1 cellular context compared by ENCODE assay signal in the genomic region with DNA sequence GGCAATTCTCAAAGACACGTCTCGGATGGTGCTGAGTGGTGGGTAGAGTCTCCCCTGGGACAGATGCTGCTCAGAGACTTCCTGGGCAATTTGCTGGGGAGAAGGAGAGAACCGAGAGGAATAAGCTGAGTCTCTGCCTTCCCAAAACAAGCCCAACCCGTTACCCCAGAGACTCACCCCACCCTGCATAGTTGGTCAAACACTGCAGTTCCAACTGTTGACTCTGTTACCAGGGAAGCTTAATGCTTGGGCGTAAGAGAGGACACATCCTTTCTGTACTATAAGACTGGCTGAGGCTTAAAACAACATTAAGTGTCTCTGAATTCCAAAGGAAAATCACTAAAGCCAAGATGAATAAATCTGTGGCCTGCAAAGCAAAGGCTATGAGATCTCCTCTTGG.
TF ChIP-seq lines count a peak whose summit lies in the region.

No MANE protein-coding gene starts in this region.

TF ChIP-seq in HepG2, 621 proteins besides CTCF, POLR2A, EP300 and RAD21:
- TF ChIP-seq, protein P1, sequence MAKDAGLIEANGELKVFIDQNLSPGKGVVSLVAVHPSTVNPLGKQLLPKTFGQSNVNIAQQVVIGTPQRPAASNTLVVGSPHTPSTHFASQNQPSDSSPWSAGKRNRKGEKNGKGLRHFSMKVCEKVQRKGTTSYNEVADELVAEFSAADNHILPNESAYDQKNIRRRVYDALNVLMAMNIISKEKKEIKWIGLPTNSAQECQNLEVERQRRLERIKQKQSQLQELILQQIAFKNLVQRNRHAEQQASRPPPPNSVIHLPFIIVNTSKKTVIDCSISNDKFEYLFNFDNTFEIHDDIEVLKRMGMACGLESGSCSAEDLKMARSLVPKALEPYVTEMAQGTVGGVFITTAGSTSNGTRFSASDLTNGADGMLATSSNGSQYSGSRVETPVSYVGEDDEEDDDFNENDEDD (CRISPR knock-in tag; IDR thresholded peaks at IDR 0.05; ENCODE audit: borderline replicate concordance): no peak
- TF ChIP-seq KLF16 (CRISPR knock-in tag; IDR thresholded peaks at IDR 0.05) (no peak), ZBTB8A (CRISPR knock-in tag; IDR thresholded peaks at IDR 0.05; ENCODE audit: borderline replicate concordance, low read depth) (no peak), SIN3A (IDR thresholded peaks at IDR 0.05; ENCODE audit: borderline replicate concordance, low read depth, low read length) (no peak), RARG (CRISPR knock-in tag; IDR thresholded peaks at IDR 0.05; ENCODE audit: low read depth) (no peak), ZNF451 (CRISPR knock-in tag; IDR thresholded peaks at IDR 0.05) (no peak), ZNF891 (CRISPR knock-in tag; IDR thresholded peaks at IDR 0.05) (no peak), CHCHD3 (CRISPR knock-in tag; IDR thresholded peaks at IDR 0.05) (no peak), NFATC3 (CRISPR knock-in tag; IDR thresholded peaks at IDR 0.05) (no peak), MAFK (conservative IDR thresholded peaks at IDR 0.05 in 1 of 2, IDR thresholded peaks at IDR 0.05 in 1 of 2; ENCODE audit: low read length in 2 of 2) (no peak), GFI1 (CRISPR knock-in tag; IDR thresholded peaks at IDR 0.05; ENCODE audit: borderline replicate concordance) (no peak), NCOA5 (CRISPR knock-in tag; IDR thresholded peaks at IDR 0.05) (no peak), ELF1 (CRISPR knock-in tag; IDR thresholded peaks at IDR 0.05) (no peak)
- TF ChIP-seq, protein P2, sequence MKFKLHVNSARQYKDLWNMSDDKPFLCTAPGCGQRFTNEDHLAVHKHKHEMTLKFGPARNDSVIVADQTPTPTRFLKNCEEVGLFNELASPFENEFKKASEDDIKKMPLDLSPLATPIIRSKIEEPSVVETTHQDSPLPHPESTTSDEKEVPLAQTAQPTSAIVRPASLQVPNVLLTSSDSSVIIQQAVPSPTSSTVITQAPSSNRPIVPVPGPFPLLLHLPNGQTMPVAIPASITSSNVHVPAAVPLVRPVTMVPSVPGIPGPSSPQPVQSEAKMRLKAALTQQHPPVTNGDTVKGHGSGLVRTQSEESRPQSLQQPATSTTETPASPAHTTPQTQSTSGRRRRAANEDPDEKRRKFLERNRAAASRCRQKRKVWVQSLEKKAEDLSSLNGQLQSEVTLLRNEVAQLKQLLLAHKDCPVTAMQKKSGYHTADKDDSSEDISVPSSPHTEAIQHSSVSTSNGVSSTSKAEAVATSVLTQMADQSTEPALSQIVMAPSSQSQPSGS (CRISPR knock-in tag; IDR thresholded peaks at IDR 0.05): no peak
- TF ChIP-seq, protein P3, sequence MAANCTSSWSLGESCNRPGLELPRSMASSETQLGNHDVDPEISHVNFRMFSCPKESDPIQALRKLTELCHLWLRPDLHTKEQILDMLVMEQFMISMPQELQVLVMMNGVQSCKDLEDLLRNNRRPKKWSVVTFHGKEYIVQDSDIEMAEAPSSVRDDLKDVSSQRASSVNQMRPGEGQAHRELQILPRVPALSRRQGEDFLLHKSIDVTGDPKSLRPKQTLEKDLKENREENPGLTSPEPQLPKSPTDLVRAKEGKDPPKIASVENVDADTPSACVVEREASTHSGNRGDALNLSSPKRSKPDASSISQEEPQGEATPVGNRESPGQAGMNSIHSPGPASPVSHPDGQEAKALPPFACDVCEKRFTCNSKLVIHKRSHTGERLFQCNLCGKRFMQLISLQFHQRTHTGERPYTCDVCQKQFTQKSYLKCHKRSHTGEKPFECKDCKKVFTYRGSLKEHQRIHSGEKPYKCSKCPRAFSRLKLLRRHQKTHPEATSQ (CRISPR knock-in tag; IDR thresholded peaks at IDR 0.05; ENCODE audit: borderline replicate concordance): no peak
- TF ChIP-seq, protein P4, sequence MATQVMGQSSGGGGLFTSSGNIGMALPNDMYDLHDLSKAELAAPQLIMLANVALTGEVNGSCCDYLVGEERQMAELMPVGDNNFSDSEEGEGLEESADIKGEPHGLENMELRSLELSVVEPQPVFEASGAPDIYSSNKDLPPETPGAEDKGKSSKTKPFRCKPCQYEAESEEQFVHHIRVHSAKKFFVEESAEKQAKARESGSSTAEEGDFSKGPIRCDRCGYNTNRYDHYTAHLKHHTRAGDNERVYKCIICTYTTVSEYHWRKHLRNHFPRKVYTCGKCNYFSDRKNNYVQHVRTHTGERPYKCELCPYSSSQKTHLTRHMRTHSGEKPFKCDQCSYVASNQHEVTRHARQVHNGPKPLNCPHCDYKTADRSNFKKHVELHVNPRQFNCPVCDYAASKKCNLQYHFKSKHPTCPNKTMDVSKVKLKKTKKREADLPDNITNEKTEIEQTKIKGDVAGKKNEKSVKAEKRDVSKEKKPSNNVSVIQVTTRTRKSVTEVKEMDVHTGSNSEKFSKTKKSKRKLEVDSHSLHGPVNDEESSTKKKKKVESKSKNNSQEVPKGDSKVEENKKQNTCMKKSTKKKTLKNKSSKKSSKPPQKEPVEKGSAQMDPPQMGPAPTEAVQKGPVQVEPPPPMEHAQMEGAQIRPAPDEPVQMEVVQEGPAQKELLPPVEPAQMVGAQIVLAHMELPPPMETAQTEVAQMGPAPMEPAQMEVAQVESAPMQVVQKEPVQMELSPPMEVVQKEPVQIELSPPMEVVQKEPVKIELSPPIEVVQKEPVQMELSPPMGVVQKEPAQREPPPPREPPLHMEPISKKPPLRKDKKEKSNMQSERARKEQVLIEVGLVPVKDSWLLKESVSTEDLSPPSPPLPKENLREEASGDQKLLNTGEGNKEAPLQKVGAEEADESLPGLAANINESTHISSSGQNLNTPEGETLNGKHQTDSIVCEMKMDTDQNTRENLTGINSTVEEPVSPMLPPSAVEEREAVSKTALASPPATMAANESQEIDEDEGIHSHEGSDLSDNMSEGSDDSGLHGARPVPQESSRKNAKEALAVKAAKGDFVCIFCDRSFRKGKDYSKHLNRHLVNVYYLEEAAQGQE (IDR thresholded peaks at IDR 0.05; ENCODE audit: borderline replicate concordance in 1 of 2, low read depth in 1 of 2, low read length in 2 of 2): no peak
TF ChIP-seq in HepG2: peak in this region for 0.
